In genomic region chr9:68832853-68833518, GRCh38 we compare ENCODE assay signal across 14 cellular contexts.
"Had no signal": no experiment of that assay in that cellular context is flagged by ENCODE, and none has a peak within 500 bp of the region (broad histone marks: within the 10 kb centered on the region; RNA-seq: fewer than 3 reads in every experiment).

No MANE protein-coding gene starts in this region.

- H3K27ac ChIP-seq: cardiac muscle cell, esophagus muscularis mucosa, neutrophil, skin epidermis had no signal

- H3K4me3 ChIP-seq: cardiac muscle cell, esophagus muscularis mucosa, skin epidermis had no signal

- H3K36me3 ChIP-seq: cardiac muscle cell, esophagus muscularis mucosa, neutrophil had no signal

- H3K4me3 Mint-ChIP-seq: activated naive CD8-positive, alpha-beta T cell treated with anti-CD3 and anti-CD28 coated beads, Interleukin-2, amount 10 ng/mL, durations not matched to agents 7 days and 5 days; activated T-helper 1 cell treated with anti-CD3 and anti-CD28 coated beads, Interleukin-12 subunit alpha, Interleukin-12 subunit beta, Interleukin-2, Interleukin-4 antibody, amounts not matched to agents 30 ng/mL and 10 ng/mL and 1 ng/mL, durations not matched to agents 14 hours and 24 hours and 36 hours; naive thymus-derived CD8-positive, alpha-beta T cell had no signal

- H3K27ac Mint-ChIP-seq: activated naive CD8-positive, alpha-beta T cell treated with anti-CD3 and anti-CD28 coated beads, Interleukin-2, amount 10 ng/mL, durations not matched to agents 7 days and 5 days; activated T-helper 1 cell treated with anti-CD3 and anti-CD28 coated beads, Interleukin-12 subunit alpha, Interleukin-12 subunit beta, Interleukin-2, Interleukin-4 antibody, amounts not matched to agents 30 ng/mL and 10 ng/mL and 1 ng/mL, durations not matched to agents 14 hours and 24 hours and 36 hours; naive thymus-derived CD8-positive, alpha-beta T cell had no signal

- DNase-seq: activated CD4-positive, alpha-beta T cell treated with anti-CD3 and anti-CD28 coated beads, Interleukin-2, amount 50 U/mL, for 1 hour; activated naive CD8-positive, alpha-beta T cell treated with anti-CD3 and anti-CD28 coated beads, Interleukin-2, amount 10 ng/mL, durations not matched to agents 7 days and 5 days; islet precursor cell; mesenchymal stem cell; naive thymus-derived CD8-positive, alpha-beta T cell; stimulated activated CD4-positive, alpha-beta T cell treated with anti-CD3 and anti-CD28 coated beads, Interleukin-15, amount 100 ng/mL, for 24 hours; stimulated activated CD4-positive, alpha-beta T cell treated with anti-CD3 and anti-CD28 coated beads, Interleukin-4, amount 100 ng/mL, for 24 hours; stimulated activated naive CD8-positive, alpha-beta T cell treated with anti-CD3 and anti-CD28 coated beads, Interleukin-15, Interleukin-2, amounts not matched to agents 100 U/mL and 50 U/mL, for 24 hours had no signal

- H3K27me3 ChIP-seq: cardiac muscle cell, esophagus muscularis mucosa, neutrophil had no signal

- H3K4me1 Mint-ChIP-seq: activated naive CD8-positive, alpha-beta T cell treated with anti-CD3 and anti-CD28 coated beads, Interleukin-2, amount 10 ng/mL, durations not matched to agents 7 days and 5 days; naive thymus-derived CD8-positive, alpha-beta T cell had no signal

- ATAC-seq: activated CD4-positive, CD25-positive, alpha-beta regulatory T cell treated with anti-CD3 and anti-CD28 coated beads, Interleukin-2, amount 50 U/mL, for 24 hours; naive thymus-derived CD8-positive, alpha-beta T cell; stimulated activated naive CD8-positive, alpha-beta T cell treated with anti-CD3 and anti-CD28 coated beads, Interleukin-15, Interleukin-2, amounts not matched to agents 100 U/mL and 50 U/mL, for 24 hours had no signal

- H3K9me3 Mint-ChIP-seq: activated naive CD8-positive, alpha-beta T cell treated with anti-CD3 and anti-CD28 coated beads, Interleukin-2, amount 10 ng/mL, durations not matched to agents 7 days and 5 days; activated T-helper 1 cell treated with anti-CD3 and anti-CD28 coated beads, Interleukin-12 subunit alpha, Interleukin-12 subunit beta, Interleukin-2, Interleukin-4 antibody, amounts not matched to agents 30 ng/mL and 10 ng/mL and 1 ng/mL, durations not matched to agents 14 hours and 24 hours and 36 hours; naive thymus-derived CD8-positive, alpha-beta T cell had no signal

- H3K9me3 ChIP-seq: esophagus muscularis mucosa, neutrophil had no signal

- H3K36me3 Mint-ChIP-seq: activated naive CD8-positive, alpha-beta T cell treated with anti-CD3 and anti-CD28 coated beads, Interleukin-2, amount 10 ng/mL, durations not matched to agents 7 days and 5 days; naive thymus-derived CD8-positive, alpha-beta T cell had no signal
